8 cellular contexts compared by ENCODE assay signal in the genomic region with DNA sequence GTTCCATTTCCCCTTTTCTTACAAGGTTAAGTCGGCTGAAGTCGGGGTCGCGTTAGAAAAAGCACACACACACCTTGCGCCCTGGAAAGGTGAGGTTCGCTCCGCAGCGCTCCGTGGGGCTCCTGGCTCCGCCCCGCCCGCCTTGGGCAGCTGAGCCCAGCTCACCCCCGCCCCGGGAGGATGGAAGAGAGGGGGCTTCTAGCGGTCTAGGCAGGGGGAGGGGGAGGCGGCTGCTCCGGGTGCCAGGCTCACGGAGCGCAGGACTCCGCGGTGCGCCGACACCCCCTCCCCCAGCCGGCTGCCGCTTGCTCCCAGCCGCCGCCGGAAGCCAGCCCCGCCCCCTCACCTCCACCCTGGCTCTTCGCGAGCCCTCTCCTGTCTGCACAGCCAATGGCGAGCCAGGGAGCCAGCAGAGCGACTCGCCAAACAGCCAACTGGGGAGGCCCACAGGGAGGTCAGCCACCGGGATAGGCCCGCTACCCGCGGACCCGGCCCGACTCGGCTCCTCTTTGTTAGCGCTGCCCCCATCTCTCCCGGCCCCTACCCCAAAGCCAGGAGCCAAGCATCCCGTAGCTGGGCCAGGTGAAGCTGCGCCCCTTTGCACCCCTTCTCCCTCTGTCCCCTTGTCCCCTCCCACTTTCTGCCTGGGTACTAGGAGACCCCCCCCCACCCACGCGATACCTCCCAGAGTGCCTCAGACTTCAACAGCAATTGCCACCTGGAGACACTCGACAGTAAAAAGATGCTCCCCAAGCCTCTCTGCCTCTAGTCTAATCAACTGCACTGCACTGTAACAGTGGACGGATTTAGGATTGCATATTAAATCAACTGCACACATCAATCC. TPM values are rescaled to one million over a fixed set of nuclear protein-coding genes. Genes with fewer than 3 reads are reported as not detected.
DNase-seq lines count a peak whose midpoint lies in the region; ATAC-seq and TF ChIP-seq lines count a peak whose summit lies in the region.

No MANE protein-coding gene starts in this region.

- H3K27me3 Mint-ChIP-seq in activated B cell treated with CpG ODN at 0.5 μM for 24 hours: no peaks in the 10 kb centered on the region

- intact Hi-C loops in activated B cell treated with CpG ODN at 0.5 μM for 24 hours (cut with micrococcal nuclease): loop anchor here (1.0 to 5.0 kb wide), 7 partner anchors 30 to 150 kb away; a partner anchor contains a TSS

- H3K36me3 Mint-ChIP-seq in activated B cell treated with CpG ODN at 0.5 μM for 24 hours (ENCODE audit: low read depth): peaks cover 4% of the 10 kb centered on the region

- H3K27me3 ChIP-seq in AG04450 (ENCODE audit: control insufficient read depth, insufficient read depth, low read length): no peaks in the 10 kb centered on the region

- no peak for TF ChIP-seq CTCF in AG04450 (IDR thresholded peaks at IDR 0.05; ENCODE audit: low read depth, low read length)
- TF ChIP-seq CTCF in activated B cell treated with CpG ODN at 0.5 μM for 24 hours (IDR thresholded peaks at IDR 0.05): no peak

- H3K9me3 Mint-ChIP-seq in activated B cell treated with CpG ODN at 0.5 μM for 24 hours: no peaks in the 10 kb centered on the region

- CTCF ChIA-PET in AG04450 (lab: Charles Lee): interaction anchor here (0.8 kb wide), 1 partner anchor 49 kb away, joined by 3 read pairs; no protein-coding TSS in a partner anchor
- CTCF ChIA-PET in activated B cell treated with CpG ODN at 0.5 μM for 24 hours (lab: Charles Lee): interaction anchor here (0.7 to 4.1 kb wide), 2 partner anchors 48 to 747 kb away, joined by 3 to 16 read pairs; no protein-coding TSS in a partner anchor

- ATAC-seq in GM18909 (IDR thresholded peaks at IDR 0.05; ENCODE audit: poor library complexity, unreplicated experiment) (peak; percentile 98), HG03159 (IDR thresholded peaks at IDR 0.05; ENCODE audit: unreplicated experiment) (peak; percentile 98), activated B cell treated with CpG ODN at 0.5 μM for 24 hours (ENCODE audit: low read depth) (peak; percentile 100)

- H3K27ac Mint-ChIP-seq in activated B cell treated with CpG ODN at 0.5 μM for 24 hours: peak overlapping the region; percentile 83

- H3K9me3 ChIP-seq in AG04450 (ENCODE audit: control insufficient read depth, insufficient read depth, low read length): no peaks in the 10 kb centered on the region; the same call in 1 of the 2 replicates

- peak overlapping the region; percentile 83 for H3K4me3 ChIP-seq in AG04450 (ENCODE audit: low read depth, low read length)

- DNase-seq in AG04450 (ENCODE audit: low read depth, low spot score) (peak; percentile 92), NCI-H2227 (lab: John Stamatoyannopoulos, UW; ENCODE audit: unreplicated experiment) (peak; percentile 95), activated B cell treated with CpG ODN at 0.5 μM for 24 hours (peak; percentile 89), iris pigment epithelial cell (ENCODE audit: low read depth) (peak; percentile 98)
- DNase-seq in central memory CD4-positive, alpha-beta T cell: peak; percentile 95
- peak; percentile 90 to 97 for DNase-seq in stimulated activated CD4-positive, alpha-beta T cell treated with anti-CD3 and anti-CD28 coated beads, Interleukin-12 subunit alpha, Interleukin-12 subunit beta, amount 100 ng/mL, for 24 hours (ENCODE audit: low read depth in 2 of 2)

- peak overlapping the region; percentile 99 for H3K27ac ChIP-seq in AG04450 (ENCODE audit: low read depth, low read length)

- peaks cover 31% of the 10 kb centered on the region for H3K4me1 Mint-ChIP-seq in activated B cell treated with CpG ODN at 0.5 μM for 24 hours

- POLR2A ChIA-PET in AG04450 (lab: Yijun Ruan, JAX): interaction anchor here (1.0 kb wide), 1 partner anchor 86 kb away, joined by 3 read pairs; a partner anchor contains a TSS
- POLR2A ChIA-PET in activated B cell treated with CpG ODN at 0.5 μM for 24 hours (lab: Charles Lee): interaction anchor here (1.0 to 2.9 kb wide), 3 partner anchors 59 to 93 kb away, joined by 4 to 7 read pairs (median 5); a partner anchor contains a TSS

- H3K4me3 Mint-ChIP-seq in activated B cell treated with CpG ODN at 0.5 μM for 24 hours: peak overlapping the region; percentile 87

RNA-seq across cellular contexts. Expression of a gene that starts 30.2 kb away (rescaled TPM):
- polyA plus RNA-seq in AG04450 (2011; rRNA removed): 8.3 and 11.0 TPM in 2 replicates
- 13.2 and 14.4 TPM in 2 replicates for polyA minus RNA-seq in AG04450 (2011; rRNA and poly(A)+ RNA removed)
- total RNA-seq in activated B cell treated with CpG ODN at 0.5 μM for 24 hours: 15.6 and 16.0 TPM in 2 replicates

RNA-seq across cellular contexts. Expression of a gene that starts 42.5 kb away (rescaled TPM):
- 45.7 and 54.4 TPM in 2 replicates for polyA plus RNA-seq in AG04450 (2011; rRNA removed)
- 46.8 and 56.9 TPM in 2 replicates for polyA minus RNA-seq in AG04450 (2011; rRNA and poly(A)+ RNA removed)
- total RNA-seq in activated B cell treated with CpG ODN at 0.5 μM for 24 hours: 47.6 and 49.2 TPM in 2 replicates

Comparison
In these comparisons a context has a peak if more than half of its experiments do, and no peak if none do; other contexts are left out.
1. Peak in every context shown above with its lines: DNase-seq, ATAC-seq, H3K4me3 ChIP-seq and H3K27ac ChIP-seq.